27 cellular contexts compared by ENCODE assay signal in the genomic region with DNA sequence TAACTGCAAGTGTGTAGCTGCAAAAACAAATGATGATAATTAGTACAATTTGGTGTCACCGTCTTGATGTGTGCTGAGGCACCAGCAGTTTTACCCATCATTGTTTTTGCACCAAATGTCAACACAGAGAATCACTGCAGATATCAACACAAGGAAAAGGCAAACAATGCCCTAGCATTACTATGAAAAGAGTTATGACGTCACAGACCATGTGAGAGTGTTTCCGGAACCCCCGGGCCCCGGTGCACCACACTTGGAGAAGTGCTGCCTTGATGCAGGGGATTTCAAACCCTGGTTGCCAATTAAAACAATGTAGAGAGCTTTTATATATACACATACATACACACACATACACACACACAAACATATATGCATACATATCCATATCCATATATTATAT.
"Had no signal": no experiment of that assay in that cellular context is flagged by ENCODE, and none has a peak within 500 bp of the region (broad histone marks: within the 10 kb centered on the region; RNA-seq: fewer than 3 reads in every experiment).

No MANE protein-coding gene starts in this region.

- DNase-seq: activated B cell treated with CpG ODN at 0.5 μM for 24 hours; activated CD4-positive, alpha-beta memory T cell treated with anti-CD3 and anti-CD28 coated beads for 36 hours; activated CD4-positive, alpha-beta T cell treated with anti-CD3 and anti-CD28 coated beads for 4 hours; activated CD4-positive, alpha-beta T cell treated with anti-CD3 and anti-CD28 coated beads, Interleukin-2, amount 50 U/mL, for 1 hour; activated CD4-positive, CD25-positive, alpha-beta regulatory T cell treated with anti-CD3 and anti-CD28 coated beads, Interleukin-2, amount 50 U/mL, for 72 hours; activated CD8-positive, alpha-beta memory T cell treated with anti-CD3 and anti-CD28 coated beads, Interleukin-2, amount 50 U/mL, for 4 hours; activated gamma-delta T cell treated with Interleukin-2 at 50 U/mL for 16 hours; activated naive CD4-positive, alpha-beta T cell treated with anti-CD3 and anti-CD28 coated beads for 36 hours; activated T-cell treated with anti-CD3 and anti-CD28 coated beads for 4 hours; activated T-cell treated with anti-CD3 and anti-CD28 coated beads, Interleukin-2, amount 50 U/mL, for 4 hours; adrenal gland; body of pancreas; Kasumi-1; MG63; NCI-H1048; NCI-H1105 treated with DMSO at 0.1 percent for 48 hours; NCI-H1436; NCI-H187 treated with DMSO at 0.1 percent for 48 hours; NCI-H2107; NCI-H2171; NCI-H510A; NCI-H526; SIG-M5; SW 1271; T-helper 1 cell; T-helper 2 cell; T-helper 9 cell had no signal
